Comparison of ENCODE assay signal across 8 cellular contexts in genomic region chr20:63627129-63627699, GRCh38. TPM values are rescaled to one million over a fixed set of nuclear protein-coding genes. Genes with fewer than 3 reads are reported as not detected.
A peak's percentile ranks its signal among the peaks of the same experiment; 100 is the strongest.
DNase-seq lines count a peak whose midpoint lies in the region; ATAC-seq and TF ChIP-seq lines count a peak whose summit lies in the region.

No MANE protein-coding gene starts in this region.

- peak; percentile 80 to 82 for ATAC-seq in CD4-positive, CD25-positive, alpha-beta regulatory T cell (ENCODE audit: low read depth in 2 of 2)
- ATAC-seq in GM19395 (IDR thresholded peaks at IDR 0.05; ENCODE audit: unreplicated experiment), result peak; percentile 77
- ATAC-seq in HG03521 (IDR thresholded peaks at IDR 0.05; ENCODE audit: unreplicated experiment), result peak; percentile 76
- peak; percentile 81 for ATAC-seq in activated CD8-positive, alpha-beta T cell treated with anti-CD3 and anti-CD28 coated beads for 36 hours
- ATAC-seq in lung (ENCODE audit: insufficient read depth, low FRiP score), result peak; percentile 92

- no peaks in the 10 kb centered on the region for H3K27me3 ChIP-seq in CD4-positive, CD25-positive, alpha-beta regulatory T cell (ENCODE audit: control insufficient read depth, insufficient read depth, low read length)
- no peaks in the 10 kb centered on the region for H3K27me3 ChIP-seq in lung (ENCODE audit: control insufficient read depth, insufficient read depth)

- no peaks in the 10 kb centered on the region for H3K9me3 Mint-ChIP-seq in CD4-positive, CD25-positive, alpha-beta regulatory T cell
- H3K9me3 Mint-ChIP-seq in activated CD8-positive, alpha-beta T cell treated with anti-CD3 and anti-CD28 coated beads for 36 hours, result no peaks in the 10 kb centered on the region

- H3K4me1 ChIP-seq in CD4-positive, CD25-positive, alpha-beta regulatory T cell (ENCODE audit: control insufficient read depth, insufficient read depth, low read length, poor library complexity, severe bottlenecking), result peaks cover 41% of the 10 kb centered on the region
- H3K4me1 ChIP-seq in lung (ENCODE audit: control insufficient read depth in 2 of 2, insufficient read depth in 2 of 2, low read length in 2 of 2), result peaks cover 0 to 2% of the 10 kb centered on the region in 2 donors

- TF ChIP-seq CTCF in activated CD8-positive, alpha-beta T cell treated with anti-CD3 and anti-CD28 coated beads for 36 hours (IDR thresholded peaks at IDR 0.05), result no peak
- TF ChIP-seq CTCF in lung (IDR thresholded peaks at IDR 0.05; ENCODE audit: control extremely low read depth, extremely low read depth), result no peak

- peak overlapping the region; percentile 79 to 98 (median 96) for H3K4me3 Mint-ChIP-seq in CD4-positive, CD25-positive, alpha-beta regulatory T cell
- H3K4me3 Mint-ChIP-seq in activated CD8-positive, alpha-beta T cell treated with anti-CD3 and anti-CD28 coated beads for 36 hours, result peak overlapping the region; percentile 93

- no peaks in the 10 kb centered on the region for H3K36me3 ChIP-seq in CD4-positive, CD25-positive, alpha-beta regulatory T cell (ENCODE audit: control insufficient read depth, insufficient read depth, low read length)
- no peaks in the 10 kb centered on the region for H3K36me3 ChIP-seq in lung (ENCODE audit: control insufficient read depth in 2 of 2, insufficient read depth in 2 of 2, low read length in 2 of 2)

- WGBS in lung, 2 donors, result 0% methylated on average over 53 to 64 of the region's 64 CpGs

- peak overlapping the region; percentile 93 for H3K27ac ChIP-seq in CD4-positive, CD25-positive, alpha-beta regulatory T cell (ENCODE audit: insufficient read depth, low read length, poor library complexity, severe bottlenecking)
- peak overlapping the region; percentile 97 to 100 for H3K27ac ChIP-seq in lung (ENCODE audit: low read depth in 1 of 2, low read length in 1 of 2)

- intact Hi-C loops in activated CD8-positive, alpha-beta T cell treated with anti-CD3 and anti-CD28 coated beads for 36 hours (cut with micrococcal nuclease), result no loop called here

- CTCF ChIA-PET in activated CD8-positive, alpha-beta T cell treated with anti-CD3 and anti-CD28 coated beads for 36 hours (lab: Charles Lee), result interaction anchor here (0.7 to 4.0 kb wide), 4 partner anchors 9 to 60 kb away, joined by 3 to 16 read pairs (median 6); no protein-coding TSS in a partner anchor

- no peaks in the 10 kb centered on the region for H3K9me3 ChIP-seq in CD4-positive, CD25-positive, alpha-beta regulatory T cell (ENCODE audit: control insufficient read depth in 2 of 2, low read length in 2 of 2)
- no peaks in the 10 kb centered on the region for H3K9me3 ChIP-seq in lung (ENCODE audit: control insufficient read depth in 2 of 2, insufficient read depth in 1 of 2, low read length in 1 of 2)

- DNase-seq in CD4-positive, CD25-positive, alpha-beta regulatory T cell, result peak in 2 of 3 donors; percentile 96 to 97
- DNase-seq in NCI-H82 (lab: John Stamatoyannopoulos, UW) (peak; percentile 97), ecto neural progenitor cell (ENCODE audit: low spot score) (peak; percentile 96), lung (ENCODE audit: low spot score) (peak; percentile 95)
- DNase-seq in activated CD8-positive, alpha-beta T cell treated with anti-CD3 and anti-CD28 coated beads for 36 hours, result peak; percentile 95
- DNase-seq in stimulated activated CD4-positive, alpha-beta T cell treated with anti-CD3 and anti-CD28 coated beads, TNF-alpha, amount 100 ng/mL, for 24 hours (ENCODE audit: low read depth in 3 of 3), result peak; percentile 86 to 93 (median 86)

- no peaks in the 10 kb centered on the region for H3K27me3 Mint-ChIP-seq in CD4-positive, CD25-positive, alpha-beta regulatory T cell
- H3K27me3 Mint-ChIP-seq in activated CD8-positive, alpha-beta T cell treated with anti-CD3 and anti-CD28 coated beads for 36 hours, result no peaks in the 10 kb centered on the region

- H3K4me1 Mint-ChIP-seq in CD4-positive, CD25-positive, alpha-beta regulatory T cell, result peaks cover 0 to 56% (median 25%) of the 10 kb centered on the region in 4 donors
- peaks cover 31% of the 10 kb centered on the region for H3K4me1 Mint-ChIP-seq in activated CD8-positive, alpha-beta T cell treated with anti-CD3 and anti-CD28 coated beads for 36 hours (ENCODE audit: low read depth)

- peaks cover 19% of the 10 kb centered on the region for H3K36me3 Mint-ChIP-seq in CD4-positive, CD25-positive, alpha-beta regulatory T cell
- peaks cover 26% of the 10 kb centered on the region for H3K36me3 Mint-ChIP-seq in activated CD8-positive, alpha-beta T cell treated with anti-CD3 and anti-CD28 coated beads for 36 hours (ENCODE audit: low read depth)

- POLR2A ChIA-PET in activated CD8-positive, alpha-beta T cell treated with anti-CD3 and anti-CD28 coated beads for 36 hours (lab: Charles Lee), result interaction anchor here (0.6 to 4.3 kb wide), 10 partner anchors 9 to 228 kb away, joined by 3 to 57 read pairs (median 5); partner anchors contain the start of genes RTEL1 and STMN3

- H3K27ac Mint-ChIP-seq in CD4-positive, CD25-positive, alpha-beta regulatory T cell, result peak overlapping the region in 2 of 3 donors; percentile 51 to 87
- peak overlapping the region; percentile 97 for H3K27ac Mint-ChIP-seq in activated CD8-positive, alpha-beta T cell treated with anti-CD3 and anti-CD28 coated beads for 36 hours

- H3K4me3 ChIP-seq in CD4-positive, CD25-positive, alpha-beta regulatory T cell (ENCODE audit: low read depth, low read length), result no peak overlapping the region
- H3K4me3 ChIP-seq in lung, result peak overlapping the region; percentile 95

RNA-seq across cellular contexts. Expression of gene GMEB2, which starts 0.3 kb away (rescaled TPM):
- total RNA-seq in CD4-positive, CD25-positive, alpha-beta regulatory T cell, result 21.9 TPM
- 10 to 100 TPM in 2 of 4 donors, 1 to 10 TPM in 2; 8.3 to 10.5 (median 9.4) TPM for polyA plus RNA-seq in CD4-positive, CD25-positive, alpha-beta regulatory T cell
- 10 to 100 TPM; 16.2 to 16.3 TPM for total RNA-seq in activated CD8-positive, alpha-beta T cell treated with anti-CD3 and anti-CD28 coated beads for 36 hours
- total RNA-seq in lung, result 10 to 100 TPM in 1 of 2 donors, 1 to 10 TPM in 1; 7.6 to 12.9 TPM
- polyA plus RNA-seq in lung, result 10 to 100 TPM in 1 of 2 donors, 1 to 10 TPM in 1; 9.0 to 11.6 TPM

RNA-seq across cellular contexts. Expression of gene STMN3, which starts 26.0 kb away (rescaled TPM):
- total RNA-seq in CD4-positive, CD25-positive, alpha-beta regulatory T cell, result 64.6 TPM
- 10 to 100 TPM; 11.7 to 13.5 (median 12.5) TPM for polyA plus RNA-seq in CD4-positive, CD25-positive, alpha-beta regulatory T cell
- total RNA-seq in activated CD8-positive, alpha-beta T cell treated with anti-CD3 and anti-CD28 coated beads for 36 hours, result 10 to 100 TPM; 17.8 to 18.4 TPM
- 10 to 100 TPM; 15.8 to 18.2 TPM for total RNA-seq in lung
- 10 to 100 TPM; 13.6 to 20.9 TPM for polyA plus RNA-seq in lung

RNA-seq across cellular contexts. Expression of gene RTEL1, which starts 30.9 kb away (rescaled TPM):
- 38.3 TPM for total RNA-seq in CD4-positive, CD25-positive, alpha-beta regulatory T cell
- polyA plus RNA-seq in CD4-positive, CD25-positive, alpha-beta regulatory T cell, result 1 to 10 TPM; 1.8 to 3.7 (median 2.7) TPM
- 10 to 100 TPM; 37.4 to 39.1 TPM for total RNA-seq in activated CD8-positive, alpha-beta T cell treated with anti-CD3 and anti-CD28 coated beads for 36 hours
- 10 to 100 TPM; 19.7 to 45.8 TPM for total RNA-seq in lung
- polyA plus RNA-seq in lung, result 10 to 100 TPM; 12.4 to 15.6 TPM

RNA-seq across cellular contexts. Expression of gene HELZ2, which starts 53.2 kb away (rescaled TPM):
- 124 TPM for total RNA-seq in CD4-positive, CD25-positive, alpha-beta regulatory T cell
- 1 to 10 TPM; 5.8 to 8.9 (median 7.1) TPM for polyA plus RNA-seq in CD4-positive, CD25-positive, alpha-beta regulatory T cell
- 10 to 100 TPM; 14.3 to 17.6 TPM for total RNA-seq in activated CD8-positive, alpha-beta T cell treated with anti-CD3 and anti-CD28 coated beads for 36 hours
- total RNA-seq in lung, result 10 to 100 TPM; 24.4 to 47.2 TPM
- 10 to 100 TPM in 1 of 2 donors, 1 to 10 TPM in 1; 9.0 to 26.4 TPM for polyA plus RNA-seq in lung
